In the genomic region with DNA sequence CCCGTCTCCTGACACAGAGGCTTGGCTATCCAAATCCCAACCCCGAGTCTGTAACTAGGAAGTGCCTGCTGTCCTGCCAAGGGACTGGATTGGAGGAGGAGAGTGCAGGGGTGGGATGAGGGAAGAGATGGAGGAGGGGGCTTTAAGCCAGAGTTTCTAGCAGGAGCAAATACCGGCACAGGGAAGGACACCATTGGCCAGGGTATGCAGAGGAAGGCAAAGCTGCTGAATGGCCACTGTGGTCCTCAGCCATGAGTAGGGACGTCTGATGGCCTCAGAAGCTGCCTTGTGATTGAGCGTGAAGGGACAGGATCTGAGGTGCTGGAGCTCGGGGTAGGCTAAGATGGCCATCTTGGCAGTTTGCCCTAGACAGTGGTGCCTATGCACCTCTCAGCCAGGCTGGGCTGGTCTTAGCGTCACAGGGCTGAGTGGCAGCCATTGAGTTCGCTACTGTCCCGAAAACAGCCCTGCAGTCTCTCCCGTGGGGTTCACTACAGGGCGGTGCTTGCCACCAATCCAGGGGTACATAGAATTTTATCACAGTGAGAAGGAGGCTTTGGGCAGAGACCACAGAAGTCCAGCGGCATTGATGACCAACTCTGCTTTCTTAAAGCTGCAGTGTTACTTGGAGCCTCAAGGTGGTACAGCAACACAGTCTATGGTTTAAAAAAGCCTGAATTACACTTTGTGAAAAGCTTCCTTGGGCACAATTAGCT, we compare ENCODE assay signal across 8 cellular contexts.
DNase-seq lines count a peak whose midpoint lies in the region; ATAC-seq and TF ChIP-seq lines count a peak whose summit lies in the region.

No MANE protein-coding gene starts in this region.

- no peaks in the 10 kb centered on the region for H3K36me3 ChIP-seq in lung (ENCODE audit: control insufficient read depth in 2 of 2, insufficient read depth in 2 of 2, low read length in 2 of 2)

- no peak for TF ChIP-seq POLR2A in NB4 (IDR thresholded peaks at IDR 0.05; ENCODE audit: extremely low read depth, insufficient read length)

- DNase-seq in DMS 273 (lab: John Stamatoyannopoulos, UW; ENCODE audit: unreplicated experiment) (peak; percentile 43), DMS 273 treated with DMSO at 0.1 percent for 48 hours (lab: John Stamatoyannopoulos, UW) (no peak), NB4 (ENCODE audit: low read depth) (peak; percentile 33), astrocyte of the hippocampus (ENCODE audit: low read depth, low spot score) (peak; percentile 37), lung (ENCODE audit: low spot score) (no peak), globus pallidus (ENCODE audit: low spot score) (no peak), NCI-H446 treated with DMSO at 0.1 percent for 48 hours (lab: John Stamatoyannopoulos, UW) (no peak)

- H3K27ac ChIP-seq in lung (ENCODE audit: low read depth in 1 of 2, low read length in 1 of 2), result no peak overlapping the region

- no peaks in the 10 kb centered on the region for H3K27me3 ChIP-seq in lung (ENCODE audit: control insufficient read depth, insufficient read depth)

- H3K4me3 ChIP-seq in NB4 (ENCODE audit: low read depth, low read length) (no peak overlapping the region), lung (no peak overlapping the region)

- WGBS in lung, 2 donors, result 75 to 77% methylated on average over 12 of the region's 12 CpGs

- H3K4me1 ChIP-seq in lung (ENCODE audit: control insufficient read depth in 2 of 2, insufficient read depth in 2 of 2, low read length in 2 of 2), result no peaks in the 10 kb centered on the region

- TF ChIP-seq CTCF in NB4 (IDR thresholded peaks at IDR 0.05; ENCODE audit: low read depth, low read length), result peak; percentile 29
- peak; percentile 23 for TF ChIP-seq CTCF in lung (IDR thresholded peaks at IDR 0.05; ENCODE audit: control extremely low read depth, extremely low read depth)

- H3K9me3 ChIP-seq in lung (ENCODE audit: control insufficient read depth in 2 of 2, insufficient read depth in 1 of 2, low read length in 1 of 2), result peaks cover 0 to 2% of the 10 kb centered on the region in 2 donors

- ATAC-seq in GM21528 (IDR thresholded peaks at IDR 0.05; ENCODE audit: low FRiP score, unreplicated experiment) (peak; percentile 68), lung (ENCODE audit: insufficient read depth, low FRiP score) (peak; percentile 21)

Comparison
In these comparisons a context has a peak if more than half of its experiments do, and no peak if none do; other contexts are left out.
1. DNase-seq: peak in DMS 273 (single experiment), NB4 (single experiment) and astrocyte of the hippocampus (single experiment); none in DMS 273 treated with DMSO at 0.1 percent for 48 hours (single experiment), lung (single experiment), globus pallidus (single experiment) and NCI-H446 treated with DMSO at 0.1 percent for 48 hours (single experiment).